In genomic region chr5:59348189-59348588, GRCh38 we compare ENCODE assay signal across 1 cellular context.
TF ChIP-seq lines count a peak whose summit lies in the region.

No MANE protein-coding gene starts in this region.

TF ChIP-seq in A549, 52 proteins besides CTCF, POLR2A, EP300 and RAD21 (continued from another document):
- no peak for TF ChIP-seq ELK1 (IDR thresholded peaks at IDR 0.05; ENCODE audit: low read depth, low read length)
- no peak for TF ChIP-seq CBX8 (IDR thresholded peaks at IDR 0.05)
- no peak for TF ChIP-seq MAFK (IDR thresholded peaks at IDR 0.05; ENCODE audit: partially characterized antibody)
- no peak for TF ChIP-seq HES2 (IDR thresholded peaks at IDR 0.05)
- TF ChIP-seq ZFP36 (IDR thresholded peaks at IDR 0.05; ENCODE audit: borderline replicate concordance, partially characterized antibody) = no peak
- peak; percentile 23; the same call in 1 of the 3 replicates for TF ChIP-seq SMC3 (IDR thresholded peaks at IDR 0.05)
- TF ChIP-seq HDAC2 (IDR thresholded peaks at IDR 0.05) = no peak
